Comparison of ENCODE assay signal across 1 cellular context in genomic region chr1:150973258-150973825, GRCh38.
TF ChIP-seq lines count a peak whose summit lies in the region.

No MANE protein-coding gene starts in this region.

TF ChIP-seq in GM12878, 131 proteins besides CTCF, POLR2A, EP300 and RAD21:
- TF ChIP-seq ZBTB4 (CRISPR knock-in tag; IDR thresholded peaks at IDR 0.05) = no peak
- peak; percentile 23; the same call in 1 of the 2 replicates for TF ChIP-seq RUNX3 (IDR thresholded peaks at IDR 0.05; ENCODE audit: low read length)
